ENCODE assay signal across 9 cellular contexts in genomic region chr17:48596000-48596734, GRCh38. TPM values are rescaled to one million over a fixed set of nuclear protein-coding genes. Genes with fewer than 3 reads are reported as not detected.
DNase-seq lines count a peak whose midpoint lies in the region; ATAC-seq lines count a peak whose summit lies in the region.
"Had no signal": no experiment of that assay in that cellular context is flagged by ENCODE, and none has a peak within 500 bp of the region (broad histone marks: within the 10 kb centered on the region; RNA-seq: fewer than 3 reads in every experiment).

No MANE protein-coding gene starts in this region.

- H3K27ac Mint-ChIP-seq in activated CD8-positive, alpha-beta T cell treated with anti-CD3 and anti-CD28 coated beads, Interleukin-2, amount 10 ng/mL, durations not matched to agents 7 days and 5 days, result no peak overlapping the region
- H3K27ac Mint-ChIP-seq in stimulated activated effector memory CD8-positive, alpha-beta T cell treated with anti-CD3 and anti-CD28 coated beads, Interleukin-12 subunit alpha, Interleukin-12 subunit beta, amount 100 ng/mL, for 72 hours, result no peak overlapping the region

- H3K4me1 Mint-ChIP-seq in activated CD8-positive, alpha-beta T cell treated with anti-CD3 and anti-CD28 coated beads, Interleukin-2, amount 10 ng/mL, durations not matched to agents 7 days and 5 days (ENCODE audit: low read depth), result peaks cover 42% of the 10 kb centered on the region
- peaks cover 51% of the 10 kb centered on the region for H3K4me1 Mint-ChIP-seq in stimulated activated effector memory CD8-positive, alpha-beta T cell treated with anti-CD3 and anti-CD28 coated beads, Interleukin-12 subunit alpha, Interleukin-12 subunit beta, amount 100 ng/mL, for 72 hours

- H3K4me3 ChIP-seq in iPS-18c (ENCODE audit: insufficient read depth, low read depth, low read length), result 0 out of 2 replicates have a peak overlapping the region, but pooled peaks have one; percentile 15

- H3K27me3 Mint-ChIP-seq in activated CD8-positive, alpha-beta T cell treated with anti-CD3 and anti-CD28 coated beads, Interleukin-2, amount 10 ng/mL, durations not matched to agents 7 days and 5 days (ENCODE audit: low read depth), result peaks cover 82% of the 10 kb centered on the region

- no peaks in the 10 kb centered on the region for H3K9me3 ChIP-seq in iPS-18c (ENCODE audit: control insufficient read depth, insufficient read depth, low read length)

- H3K9me3 Mint-ChIP-seq in activated CD8-positive, alpha-beta T cell treated with anti-CD3 and anti-CD28 coated beads, Interleukin-2, amount 10 ng/mL, durations not matched to agents 7 days and 5 days (ENCODE audit: insufficient read depth), result no peaks in the 10 kb centered on the region
- H3K9me3 Mint-ChIP-seq in stimulated activated effector memory CD8-positive, alpha-beta T cell treated with anti-CD3 and anti-CD28 coated beads, Interleukin-12 subunit alpha, Interleukin-12 subunit beta, amount 100 ng/mL, for 72 hours, result no peaks in the 10 kb centered on the region

- H3K4me3 Mint-ChIP-seq in activated CD8-positive, alpha-beta T cell treated with anti-CD3 and anti-CD28 coated beads, Interleukin-2, amount 10 ng/mL, durations not matched to agents 7 days and 5 days, result peak overlapping the region; percentile 71
- H3K4me3 Mint-ChIP-seq in stimulated activated effector memory CD8-positive, alpha-beta T cell treated with anti-CD3 and anti-CD28 coated beads, Interleukin-12 subunit alpha, Interleukin-12 subunit beta, amount 100 ng/mL, for 72 hours, result peak overlapping the region; percentile 67

- DNase-seq in NCI-H2196 (lab: John Stamatoyannopoulos, UW; ENCODE audit: unreplicated experiment) (peak; percentile 40), NCI-H2196 treated with DMSO at 0.1 percent for 48 hours (lab: John Stamatoyannopoulos, UW; ENCODE audit: unreplicated experiment) (no peak), SK-N-DZ (ENCODE audit: low spot score) (no peak), NCI-H2029 treated with DMSO at 0.1 percent for 48 hours (lab: John Stamatoyannopoulos, UW) (no peak)
- peak; percentile 50 for DNase-seq in activated CD8-positive, alpha-beta T cell treated with anti-CD3 and anti-CD28 coated beads, Interleukin-2, amount 10 ng/mL, durations not matched to agents 7 days and 5 days
- no peak for DNase-seq in stimulated activated effector memory CD8-positive, alpha-beta T cell treated with anti-CD3 and anti-CD28 coated beads, Interleukin-12 subunit alpha, Interleukin-12 subunit beta, amount 100 ng/mL, for 72 hours (ENCODE audit: low spot score in 2 of 2)
- DNase-seq: NCI-H82 had no signal

- CTCF ChIA-PET in activated CD8-positive, alpha-beta T cell treated with anti-CD3 and anti-CD28 coated beads, Interleukin-2, amount 10 ng/mL, durations not matched to agents 7 days and 5 days (lab: Charles Lee), result interaction anchor here (0.8 to 5.3 kb wide), 8 partner anchors 17 to 377 kb away, joined by 3 to 60 read pairs (median 3); no protein-coding TSS in a partner anchor

- no peak for ATAC-seq in activated CD8-positive, alpha-beta T cell treated with anti-CD3 and anti-CD28 coated beads, Interleukin-2, amount 10 ng/mL, durations not matched to agents 7 days and 5 days
- peak; percentile 12 for ATAC-seq in stimulated activated effector memory CD8-positive, alpha-beta T cell treated with anti-CD3 and anti-CD28 coated beads, Interleukin-12 subunit alpha, Interleukin-12 subunit beta, amount 100 ng/mL, for 72 hours
- no peak for ATAC-seq in HG03159 (IDR thresholded peaks at IDR 0.05; ENCODE audit: unreplicated experiment)

- H3K36me3 Mint-ChIP-seq in activated CD8-positive, alpha-beta T cell treated with anti-CD3 and anti-CD28 coated beads, Interleukin-2, amount 10 ng/mL, durations not matched to agents 7 days and 5 days (ENCODE audit: low read depth), result no peaks in the 10 kb centered on the region
- H3K36me3 Mint-ChIP-seq in stimulated activated effector memory CD8-positive, alpha-beta T cell treated with anti-CD3 and anti-CD28 coated beads, Interleukin-12 subunit alpha, Interleukin-12 subunit beta, amount 100 ng/mL, for 72 hours, result no peaks in the 10 kb centered on the region

- POLR2A ChIA-PET in activated CD8-positive, alpha-beta T cell treated with anti-CD3 and anti-CD28 coated beads, Interleukin-2, amount 10 ng/mL, durations not matched to agents 7 days and 5 days (lab: Charles Lee), result interaction anchor here (0.6 kb wide), 1 partner anchor 12 kb away, joined by 3 read pairs; no protein-coding TSS in a partner anchor

RNA-seq across cellular contexts. Expression of gene HOXB5, which starts 2.6 kb away (rescaled TPM):
- not detected for total RNA-seq in activated CD8-positive, alpha-beta T cell treated with anti-CD3 and anti-CD28 coated beads, Interleukin-2, amount 10 ng/mL, durations not matched to agents 7 days and 5 days
- polyA plus RNA-seq in SK-N-DZ (2014; cell fraction: cytosol; rRNA removed), result not detected in 2 replicates
- polyA plus RNA-seq in SK-N-DZ (2014; cell fraction: nucleus; rRNA removed), result not detected in 2 replicates

RNA-seq across cellular contexts. Expression of gene HOXB3, which starts 6.1 kb away (rescaled TPM):
- total RNA-seq in activated CD8-positive, alpha-beta T cell treated with anti-CD3 and anti-CD28 coated beads, Interleukin-2, amount 10 ng/mL, durations not matched to agents 7 days and 5 days, result 10 to 100 TPM in 1 of 2 experiments, 1 to 10 TPM in 1; 8.2 to 10.3 TPM
- polyA plus RNA-seq in SK-N-DZ (2014; cell fraction: cytosol; rRNA removed), result not detected in 2 replicates
- not detected in 2 replicates for polyA plus RNA-seq in SK-N-DZ (2014; cell fraction: nucleus; rRNA removed)

RNA-seq across cellular contexts. Expression of gene HOXB6, which starts 8.6 kb away (rescaled TPM):
- not detected for total RNA-seq in activated CD8-positive, alpha-beta T cell treated with anti-CD3 and anti-CD28 coated beads, Interleukin-2, amount 10 ng/mL, durations not matched to agents 7 days and 5 days
- polyA plus RNA-seq in SK-N-DZ (2014; cell fraction: cytosol; rRNA removed), result not detected in 2 replicates
- polyA plus RNA-seq in SK-N-DZ (2014; cell fraction: nucleus; rRNA removed), result not detected in 2 replicates

RNA-seq across cellular contexts. Expression of gene HOXB7, which starts 14.7 kb away (rescaled TPM):
- under 1 TPM; 0.87 to 0.91 TPM for total RNA-seq in activated CD8-positive, alpha-beta T cell treated with anti-CD3 and anti-CD28 coated beads, Interleukin-2, amount 10 ng/mL, durations not matched to agents 7 days and 5 days
- not detected in 2 replicates for polyA plus RNA-seq in SK-N-DZ (2014; cell fraction: cytosol; rRNA removed)
- polyA plus RNA-seq in SK-N-DZ (2014; cell fraction: nucleus; rRNA removed), result not detected in 2 replicates

RNA-seq across cellular contexts. Expression of gene HOXB4, which starts 18.0 kb away (rescaled TPM):
- total RNA-seq in activated CD8-positive, alpha-beta T cell treated with anti-CD3 and anti-CD28 coated beads, Interleukin-2, amount 10 ng/mL, durations not matched to agents 7 days and 5 days, result 1 to 10 TPM; 5.7 to 6.1 TPM
- not detected in 2 replicates for polyA plus RNA-seq in SK-N-DZ (2014; cell fraction: cytosol; rRNA removed)
- not detected in 2 replicates for polyA plus RNA-seq in SK-N-DZ (2014; cell fraction: nucleus; rRNA removed)

Comparison
In these comparisons a context has a peak if more than half of its experiments do, and no peak if none do; other contexts are left out.
1. DNase-seq: peak in NCI-H2196 (single experiment) and activated CD8-positive, alpha-beta T cell treated with anti-CD3 and anti-CD28 coated beads, Interleukin-2, amount 10 ng/mL, durations not matched to agents 7 days and 5 days (single experiment); none in NCI-H2196 treated with DMSO at 0.1 percent for 48 hours (single experiment), stimulated activated effector memory CD8-positive, alpha-beta T cell treated with anti-CD3 and anti-CD28 coated beads, Interleukin-12 subunit alpha, Interleukin-12 subunit beta, amount 100 ng/mL, for 72 hours (0 of 2), SK-N-DZ (single experiment) and NCI-H2029 treated with DMSO at 0.1 percent for 48 hours (single experiment).